In the genomic region with DNA sequence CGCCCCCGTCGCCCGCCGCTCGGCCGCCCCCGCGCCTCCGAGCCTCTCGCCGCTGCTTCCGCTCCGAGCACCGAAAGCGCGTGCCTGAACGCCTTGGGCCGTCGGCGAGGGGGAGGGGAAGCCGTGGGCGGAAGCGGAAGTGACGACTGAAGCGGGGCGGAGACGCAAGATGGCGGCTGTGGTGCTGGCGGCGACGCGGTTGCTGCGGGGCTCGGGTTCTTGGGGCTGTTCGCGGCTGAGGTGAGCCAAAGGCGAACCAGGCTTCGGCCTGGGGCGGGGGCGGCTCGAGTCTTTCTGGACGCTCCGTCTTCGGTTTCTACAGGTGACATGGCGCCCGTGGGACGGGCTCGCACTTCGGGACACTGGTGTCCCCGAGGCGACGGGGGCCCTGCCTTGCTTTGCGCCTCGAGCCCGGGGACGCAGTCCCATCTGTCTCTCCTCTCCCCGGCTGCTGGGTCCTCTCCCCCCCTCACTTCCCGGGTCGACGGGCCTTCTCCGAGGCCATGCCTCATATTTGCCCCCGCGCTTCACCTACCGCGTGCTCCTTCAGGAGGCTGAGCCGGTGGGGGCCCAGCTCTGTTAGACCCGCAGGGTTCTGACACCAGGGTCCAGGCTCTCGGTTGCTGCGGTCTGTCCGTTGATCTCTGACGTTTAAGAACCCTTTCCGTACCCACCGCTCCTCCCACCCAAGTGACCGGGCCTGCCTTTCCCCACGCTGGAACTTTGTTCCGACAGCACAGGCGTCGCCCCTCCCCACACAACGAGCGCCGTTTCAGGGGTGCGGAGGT, we compare ENCODE assay signal across 8 cellular contexts. TPM values are rescaled to one million over a fixed set of nuclear protein-coding genes. Genes with fewer than 3 reads are reported as not detected.
DNase-seq lines count a peak whose midpoint lies in the region; ATAC-seq and TF ChIP-seq lines count a peak whose summit lies in the region.

A gene with protein sequence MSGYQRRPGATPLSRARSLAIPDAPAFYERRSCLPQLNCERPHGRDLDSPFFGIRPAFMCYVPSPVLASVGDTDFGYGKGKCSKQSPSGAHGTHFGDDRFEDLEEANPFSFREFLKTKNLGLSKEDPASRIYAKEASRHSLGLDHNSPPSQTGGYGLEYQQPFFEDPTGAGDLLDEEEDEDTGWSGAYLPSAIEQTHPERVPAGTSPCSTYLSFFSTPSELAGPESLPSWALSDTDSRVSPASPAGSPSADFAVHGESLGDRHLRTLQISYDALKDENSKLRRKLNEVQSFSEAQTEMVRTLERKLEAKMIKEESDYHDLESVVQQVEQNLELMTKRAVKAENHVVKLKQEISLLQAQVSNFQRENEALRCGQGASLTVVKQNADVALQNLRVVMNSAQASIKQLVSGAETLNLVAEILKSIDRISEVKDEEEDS (minus strand): TSS at position 115 of the 788 bp plus-strand sequence. CDS start 217 bp downstream, outside the sequence.
A gene with protein sequence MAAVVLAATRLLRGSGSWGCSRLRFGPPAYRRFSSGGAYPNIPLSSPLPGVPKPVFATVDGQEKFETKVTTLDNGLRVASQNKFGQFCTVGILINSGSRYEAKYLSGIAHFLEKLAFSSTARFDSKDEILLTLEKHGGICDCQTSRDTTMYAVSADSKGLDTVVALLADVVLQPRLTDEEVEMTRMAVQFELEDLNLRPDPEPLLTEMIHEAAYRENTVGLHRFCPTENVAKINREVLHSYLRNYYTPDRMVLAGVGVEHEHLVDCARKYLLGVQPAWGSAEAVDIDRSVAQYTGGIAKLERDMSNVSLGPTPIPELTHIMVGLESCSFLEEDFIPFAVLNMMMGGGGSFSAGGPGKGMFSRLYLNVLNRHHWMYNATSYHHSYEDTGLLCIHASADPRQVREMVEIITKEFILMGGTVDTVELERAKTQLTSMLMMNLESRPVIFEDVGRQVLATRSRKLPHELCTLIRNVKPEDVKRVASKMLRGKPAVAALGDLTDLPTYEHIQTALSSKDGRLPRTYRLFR (plus strand): TSS at position 159 of the 788 bp plus-strand sequence. CDS start 11 bp downstream, at position 170.

- H3K4me3 Mint-ChIP-seq in IgD-negative memory B cell = peak within 1 kb of the TSS; percentile 89 to 95 (median 94)

- peaks cover 21 to 27% (median 24%) of the 10 kb centered on the region in 3 donors for H3K4me1 Mint-ChIP-seq in IgD-negative memory B cell

- TF ChIP-seq POLR2A in erythroblast (IDR thresholded peaks at IDR 0.05; ENCODE audit: low read length) = peak; percentile 86

- H3K36me3 Mint-ChIP-seq in IgD-negative memory B cell = peaks cover 4% of the 10 kb centered on the region

- H3K27ac Mint-ChIP-seq in IgD-negative memory B cell = peak within 1 kb of the TSS; percentile 89 to 96 (median 95)

- H3K9me3 Mint-ChIP-seq in IgD-negative memory B cell = no peaks in the 10 kb centered on the region

- no peaks in the 10 kb centered on the region for H3K27me3 Mint-ChIP-seq in IgD-negative memory B cell

- DNase-seq in D341Med (ENCODE audit: low spot score) (peak; percentile 98), erythroblast (lab: John Stamatoyannopoulos, UW) (peak; percentile 93 to 96), mucosa of gallbladder (ENCODE audit: low spot score) (peak; percentile 94)
- peak; percentile 97 for DNase-seq in activated T-cell treated with anti-CD3 and anti-CD28 coated beads, Interleukin-2, amount 50 U/mL, for 1 hour
- DNase-seq in stimulated activated CD8-positive, alpha-beta memory T cell treated with anti-CD3 and anti-CD28 coated beads, Interleukin-4, amount 100 ng/mL, for 1 hour (ENCODE audit: low read depth in 2 of 2, low spot score in 1 of 2) = peak; percentile 94 to 96

- ATAC-seq in GM21528 (IDR thresholded peaks at IDR 0.05; ENCODE audit: low FRiP score, unreplicated experiment) = peak; percentile 70

TF ChIP-seq in PFSK-1, 5 proteins besides CTCF, POLR2A, EP300 and RAD21:
- TF ChIP-seq TAF1 (IDR thresholded peaks at IDR 0.05; ENCODE audit: borderline replicate concordance, insufficient read depth, low read length) (peak; percentile 97), SIN3A (IDR thresholded peaks at IDR 0.05; ENCODE audit: borderline replicate concordance, insufficient read depth, low read length) (0 out of 2 replicates have a peak, but pooled peaks have one; percentile 21), FOXP2 (optimal IDR thresholded peaks at IDR 0.05; ENCODE audit: borderline replicate concordance, extremely low read depth, extremely low read length, insufficient read depth) (no peak), POLR2AphosphoS5 (IDR thresholded peaks at IDR 0.05; ENCODE audit: low read depth, low read length) (peak; percentile 91)
- TF ChIP-seq, protein P1, sequence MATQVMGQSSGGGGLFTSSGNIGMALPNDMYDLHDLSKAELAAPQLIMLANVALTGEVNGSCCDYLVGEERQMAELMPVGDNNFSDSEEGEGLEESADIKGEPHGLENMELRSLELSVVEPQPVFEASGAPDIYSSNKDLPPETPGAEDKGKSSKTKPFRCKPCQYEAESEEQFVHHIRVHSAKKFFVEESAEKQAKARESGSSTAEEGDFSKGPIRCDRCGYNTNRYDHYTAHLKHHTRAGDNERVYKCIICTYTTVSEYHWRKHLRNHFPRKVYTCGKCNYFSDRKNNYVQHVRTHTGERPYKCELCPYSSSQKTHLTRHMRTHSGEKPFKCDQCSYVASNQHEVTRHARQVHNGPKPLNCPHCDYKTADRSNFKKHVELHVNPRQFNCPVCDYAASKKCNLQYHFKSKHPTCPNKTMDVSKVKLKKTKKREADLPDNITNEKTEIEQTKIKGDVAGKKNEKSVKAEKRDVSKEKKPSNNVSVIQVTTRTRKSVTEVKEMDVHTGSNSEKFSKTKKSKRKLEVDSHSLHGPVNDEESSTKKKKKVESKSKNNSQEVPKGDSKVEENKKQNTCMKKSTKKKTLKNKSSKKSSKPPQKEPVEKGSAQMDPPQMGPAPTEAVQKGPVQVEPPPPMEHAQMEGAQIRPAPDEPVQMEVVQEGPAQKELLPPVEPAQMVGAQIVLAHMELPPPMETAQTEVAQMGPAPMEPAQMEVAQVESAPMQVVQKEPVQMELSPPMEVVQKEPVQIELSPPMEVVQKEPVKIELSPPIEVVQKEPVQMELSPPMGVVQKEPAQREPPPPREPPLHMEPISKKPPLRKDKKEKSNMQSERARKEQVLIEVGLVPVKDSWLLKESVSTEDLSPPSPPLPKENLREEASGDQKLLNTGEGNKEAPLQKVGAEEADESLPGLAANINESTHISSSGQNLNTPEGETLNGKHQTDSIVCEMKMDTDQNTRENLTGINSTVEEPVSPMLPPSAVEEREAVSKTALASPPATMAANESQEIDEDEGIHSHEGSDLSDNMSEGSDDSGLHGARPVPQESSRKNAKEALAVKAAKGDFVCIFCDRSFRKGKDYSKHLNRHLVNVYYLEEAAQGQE (IDR thresholded peaks at IDR 0.05; ENCODE audit: insufficient read depth in 1 of 2, low read depth in 2 of 2, low read length in 2 of 2) = peak; percentile 18 to 59; a peak in 2 of 4 replicates

RNA-seq across cellular contexts. Expression of the first gene that starts in this region (rescaled TPM):
- 7.4 TPM for polyA plus RNA-seq in IgD-negative memory B cell
- polyA plus RNA-seq in PFSK-1 (2012; ENCODE audit: insufficient read length, low read depth) = 121 TPM
- 38.8 TPM for total RNA-seq in mucosa of gallbladder

RNA-seq across cellular contexts. Expression of the second gene that starts in this region (rescaled TPM):
- polyA plus RNA-seq in IgD-negative memory B cell = 35.0 TPM
- 107 TPM for polyA plus RNA-seq in PFSK-1 (2012; ENCODE audit: insufficient read length, low read depth)
- 41.2 TPM for total RNA-seq in mucosa of gallbladder

Comparison
In these comparisons a context has a peak if more than half of its experiments do, and no peak if none do; other contexts are left out.
1. Peak in every context shown above with its lines: DNase-seq and ATAC-seq.